1 cellular context compared by ENCODE assay signal in the genomic region with DNA sequence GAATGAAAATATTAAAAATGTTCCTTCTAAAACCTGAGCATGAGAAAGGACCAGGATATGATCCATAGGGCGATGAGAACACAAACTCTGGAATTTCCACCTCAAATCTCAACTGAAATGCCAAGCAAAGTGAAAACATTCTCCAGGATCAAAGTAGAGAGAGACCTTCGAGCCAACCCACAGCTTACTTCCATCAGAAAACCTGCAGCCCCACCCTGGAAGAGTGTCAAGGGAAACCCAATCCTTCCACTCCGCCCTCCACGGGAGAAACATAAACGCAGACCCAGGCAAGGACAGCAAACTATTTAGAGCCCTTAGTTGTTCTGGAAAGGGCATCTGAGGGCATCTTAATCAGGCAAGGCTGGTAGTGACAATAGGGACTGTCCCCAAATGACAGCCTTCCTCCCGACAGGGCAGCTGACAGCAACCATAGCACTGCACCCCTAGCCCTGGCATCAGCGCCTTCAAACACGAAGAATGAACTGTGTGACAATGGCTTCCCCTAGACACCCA.
TF ChIP-seq lines count a peak whose summit lies in the region.

No MANE protein-coding gene starts in this region.

TF ChIP-seq in endothelial cell of umbilical vein, 7 proteins besides CTCF, POLR2A, EP300 and RAD21 (continued from another document):
- TF ChIP-seq POLR2AphosphoS5 (IDR thresholded peaks at IDR 0.05; ENCODE audit: insufficient read depth, low read depth, low read length) (no peak), JUN (IDR thresholded peaks at IDR 0.05; ENCODE audit: borderline replicate concordance, insufficient read depth, insufficient read length, low read depth) (peak; percentile 26), EZH2 (IDR thresholded peaks at IDR 0.05; ENCODE audit: borderline replicate concordance, low read depth, low read length, severe bottlenecking) (no peak)
